Comparison of ENCODE assay signal across 33 cellular contexts in genomic region chr10:128218161-128218560, GRCh38.
"Had no signal": no experiment of that assay in that cellular context is flagged by ENCODE, and none has a peak within 500 bp of the region (broad histone marks: within the 10 kb centered on the region; RNA-seq: fewer than 3 reads in every experiment).

No MANE protein-coding gene starts in this region.

- DNase-seq: activated B cell treated with CpG ODN at 0.5 μM for 24 hours; activated CD4-positive, alpha-beta memory T cell treated with anti-CD3 and anti-CD28 coated beads, Interleukin-2, amount 10 ng/mL, durations not matched to agents 7 days and 5 days; activated CD4-positive, alpha-beta T cell treated with anti-CD3 and anti-CD28 coated beads for 4 hours; activated CD4-positive, alpha-beta T cell treated with anti-CD3 and anti-CD28 coated beads, Interleukin-2, amount 10 ng/mL, durations not matched to agents 24 days and 14 days; activated CD4-positive, alpha-beta T cell treated with anti-CD3 and anti-CD28 coated beads, Interleukin-2, amount 50 U/mL, for 1 hour; activated CD4-positive, alpha-beta T cell treated with anti-CD3 and anti-CD28 coated beads, Interleukin-2, amount 50 U/mL, for 4 hours; activated CD4-positive, CD25-positive, alpha-beta regulatory T cell treated with anti-CD3 and anti-CD28 coated beads, Interleukin-2, amount 50 U/mL, for 72 hours; activated CD8-positive, alpha-beta memory T cell treated with anti-CD3 and anti-CD28 coated beads for 24 hours; activated CD8-positive, alpha-beta memory T cell treated with anti-CD3 and anti-CD28 coated beads, Interleukin-2, amount 10 ng/mL, durations not matched to agents 7 days and 5 days; activated CD8-positive, alpha-beta memory T cell treated with anti-CD3 and anti-CD28 coated beads, Interleukin-2, amount 50 U/mL, for 48 hours; activated CD8-positive, alpha-beta T cell treated with anti-CD3 and anti-CD28 coated beads, Interleukin-2, amount 10 ng/mL, durations not matched to agents 7 days and 5 days; activated effector memory CD4-positive, alpha-beta T cell treated with Interleukin-2 at 50 U/mL for 16 hours; activated gamma-delta T cell; activated naive CD4-positive, alpha-beta T cell treated with anti-CD3 and anti-CD28 coated beads, Interleukin-2, amount 10 ng/mL, durations not matched to agents 7 days and 5 days; activated naive CD4-positive, alpha-beta T cell treated with Interleukin-2 at 50 U/mL for 16 hours; activated T-cell treated with anti-CD3 and anti-CD28 coated beads, Interleukin-2, amount 50 U/mL, for 24 hours; activated T-cell treated with anti-CD3 and anti-CD28 coated beads, Interleukin-2, amount 50 U/mL, for 48 hours; amniotic stem cell; aorta; body of pancreas; brain microvascular endothelial cell; central memory CD4-positive, alpha-beta T cell; T-helper 1 cell; T-helper 2 cell; T-helper 9 cell had no signal

- H3K27me3 ChIP-seq: adrenal gland, body of pancreas, brain microvascular endothelial cell had no signal

- H3K27me3 Mint-ChIP-seq: activated naive CD4-positive, alpha-beta T cell treated with anti-CD3 and anti-CD28 coated beads, Interleukin-2, amount 50 U/mL, for 24 hours had no signal

- H3K9me3 ChIP-seq: adrenal gland, body of pancreas, breast epithelium had no signal

- H3K27ac ChIP-seq: adrenal gland, body of pancreas, brain microvascular endothelial cell, breast epithelium, VCaP had no signal

- H3K4me3 Mint-ChIP-seq: activated B cell treated with CpG ODN at 0.5 μM for 24 hours; activated CD4-positive, alpha-beta memory T cell treated with anti-CD3 and anti-CD28 coated beads, Interleukin-2, amount 10 ng/mL, durations not matched to agents 7 days and 5 days; activated CD4-positive, alpha-beta T cell treated with anti-CD3 and anti-CD28 coated beads, Interleukin-2, amount 10 ng/mL, durations not matched to agents 24 days and 14 days; activated CD8-positive, alpha-beta memory T cell treated with anti-CD3 and anti-CD28 coated beads, Interleukin-2, amount 10 ng/mL, durations not matched to agents 7 days and 5 days; activated CD8-positive, alpha-beta T cell treated with anti-CD3 and anti-CD28 coated beads, Interleukin-2, amount 10 ng/mL, durations not matched to agents 7 days and 5 days; activated naive CD4-positive, alpha-beta T cell treated with anti-CD3 and anti-CD28 coated beads, Interleukin-2, amount 10 ng/mL, durations not matched to agents 7 days and 5 days; activated naive CD4-positive, alpha-beta T cell treated with anti-CD3 and anti-CD28 coated beads, Interleukin-2, amount 50 U/mL, for 24 hours; activated naive CD8-positive, alpha-beta T cell; activated T-cell treated with anti-CD3 and anti-CD28 coated beads, Interleukin-2, amount 50 U/mL, for 24 hours; T-helper 1 cell treated with Interleukin-12 subunit alpha and Interleukin-12 subunit beta and Interleukin-4 antibody, amounts not matched to agents 30 μg/mL and 1 μg/mL, for 36 hours; T-helper 2 cell treated with Interferon-gamma antibody and Interleukin-4, amounts not matched to agents 5 μg/mL and 100 μg/mL, for 36 hours had no signal

- H3K27ac Mint-ChIP-seq: activated B cell treated with CpG ODN at 0.5 μM for 24 hours; activated CD4-positive, alpha-beta memory T cell treated with anti-CD3 and anti-CD28 coated beads, Interleukin-2, amount 10 ng/mL, durations not matched to agents 7 days and 5 days; activated CD4-positive, alpha-beta T cell treated with anti-CD3 and anti-CD28 coated beads, Interleukin-2, amount 10 ng/mL, durations not matched to agents 24 days and 14 days; activated CD8-positive, alpha-beta memory T cell treated with anti-CD3 and anti-CD28 coated beads, Interleukin-2, amount 10 ng/mL, durations not matched to agents 7 days and 5 days; activated CD8-positive, alpha-beta T cell treated with anti-CD3 and anti-CD28 coated beads, Interleukin-2, amount 10 ng/mL, durations not matched to agents 7 days and 5 days; activated naive CD4-positive, alpha-beta T cell treated with anti-CD3 and anti-CD28 coated beads, Interleukin-2, amount 10 ng/mL, durations not matched to agents 7 days and 5 days; activated naive CD4-positive, alpha-beta T cell treated with anti-CD3 and anti-CD28 coated beads, Interleukin-2, amount 50 U/mL, for 24 hours; activated naive CD8-positive, alpha-beta T cell; activated T-cell treated with anti-CD3 and anti-CD28 coated beads, Interleukin-2, amount 50 U/mL, for 24 hours; activated T-helper 2 cell treated with anti-CD3 and anti-CD28 coated beads, Interferon-gamma antibody, Interleukin-2, Interleukin-4, amounts not matched to agents 10 μg/mL and 5 μg/mL and 100 μg/mL, durations not matched to agents 14 hours and 24 hours and 36 hours; T-helper 1 cell treated with Interleukin-12 subunit alpha and Interleukin-12 subunit beta and Interleukin-4 antibody, amounts not matched to agents 30 μg/mL and 1 μg/mL, for 36 hours; T-helper 2 cell treated with Interferon-gamma antibody and Interleukin-4, amounts not matched to agents 5 μg/mL and 100 μg/mL, for 36 hours had no signal

- H3K4me3 ChIP-seq: adrenal gland, body of pancreas, breast epithelium had no signal

- H3K36me3 ChIP-seq: adrenal gland, brain microvascular endothelial cell, breast epithelium had no signal

- H3K4me1 ChIP-seq: adrenal gland, body of pancreas, breast epithelium had no signal

- H3K9me3 Mint-ChIP-seq: activated B cell treated with CpG ODN at 0.5 μM for 24 hours; activated CD4-positive, alpha-beta memory T cell treated with anti-CD3 and anti-CD28 coated beads, Interleukin-2, amount 10 ng/mL, durations not matched to agents 7 days and 5 days; activated CD4-positive, alpha-beta T cell treated with anti-CD3 and anti-CD28 coated beads, Interleukin-2, amount 10 ng/mL, durations not matched to agents 24 days and 14 days; activated naive CD4-positive, alpha-beta T cell treated with anti-CD3 and anti-CD28 coated beads, Interleukin-2, amount 10 ng/mL, durations not matched to agents 7 days and 5 days; activated naive CD4-positive, alpha-beta T cell treated with anti-CD3 and anti-CD28 coated beads, Interleukin-2, amount 50 U/mL, for 24 hours; activated T-cell treated with anti-CD3 and anti-CD28 coated beads, Interleukin-2, amount 50 U/mL, for 24 hours; activated T-helper 2 cell treated with anti-CD3 and anti-CD28 coated beads, Interferon-gamma antibody, Interleukin-2, Interleukin-4, amounts not matched to agents 10 μg/mL and 5 μg/mL and 100 μg/mL, durations not matched to agents 14 hours and 24 hours and 36 hours; T-helper 1 cell treated with Interleukin-12 subunit alpha and Interleukin-12 subunit beta and Interleukin-4 antibody, amounts not matched to agents 30 μg/mL and 1 μg/mL, for 36 hours; T-helper 2 cell treated with Interferon-gamma antibody and Interleukin-4, amounts not matched to agents 5 μg/mL and 100 μg/mL, for 36 hours had no signal

- ATAC-seq: activated CD8-positive, alpha-beta memory T cell treated with anti-CD3 and anti-CD28 coated beads, Interleukin-2, amount 10 ng/mL, durations not matched to agents 7 days and 5 days; activated CD8-positive, alpha-beta T cell treated with anti-CD3 and anti-CD28 coated beads, Interleukin-2, amount 10 ng/mL, durations not matched to agents 7 days and 5 days; body of pancreas had no signal

- H3K36me3 Mint-ChIP-seq: activated CD8-positive, alpha-beta memory T cell treated with anti-CD3 and anti-CD28 coated beads, Interleukin-2, amount 10 ng/mL, durations not matched to agents 7 days and 5 days; activated naive CD4-positive, alpha-beta T cell treated with anti-CD3 and anti-CD28 coated beads, Interleukin-2, amount 10 ng/mL, durations not matched to agents 7 days and 5 days; activated naive CD4-positive, alpha-beta T cell treated with anti-CD3 and anti-CD28 coated beads, Interleukin-2, amount 50 U/mL, for 24 hours; activated naive CD8-positive, alpha-beta T cell had no signal
